ENCODE assay signal across 9 cellular contexts in genomic region chr15:41881925-41882688, GRCh38. TPM values are rescaled to one million over a fixed set of nuclear protein-coding genes. Genes with fewer than 3 reads are reported as not detected.
DNase-seq lines count a peak whose midpoint lies in the region; ATAC-seq and TF ChIP-seq lines count a peak whose summit lies in the region.
"Had no signal": no experiment of that assay in that cellular context is flagged by ENCODE, and none has a peak within 500 bp of the region (broad histone marks: within the 10 kb centered on the region; RNA-seq: fewer than 3 reads in every experiment).

No MANE protein-coding gene starts in this region.

- no peak overlapping the region for H3K18ac ChIP-seq in mesendoderm (ENCODE audit: low read length)

- peak overlapping the region; percentile 61 for H3K9ac ChIP-seq in mesendoderm (ENCODE audit: low read length)

- H3K4me3 Mint-ChIP-seq in activated CD4-positive, alpha-beta T cell treated with anti-CD3 and anti-CD28 coated beads, Interleukin-2, amount 10 ng/mL, durations not matched to agents 24 days and 14 days: no peak overlapping the region

- DNase-seq in activated CD4-positive, alpha-beta T cell treated with anti-CD3 and anti-CD28 coated beads, Interleukin-2, amount 10 ng/mL, durations not matched to agents 24 days and 14 days: peak; percentile 61
- no peak for DNase-seq in activated CD4-positive, alpha-beta T cell treated with anti-CD3 and anti-CD28 coated beads for 1 hour
- DNase-seq in epithelial cell of proximal tubule (ENCODE audit: low read depth) (no peak), mesendoderm (peak; percentile 32), transverse colon (peak; percentile 42), NCI-H2029 (lab: John Stamatoyannopoulos, UW) (no peak), NCI-H82 (lab: John Stamatoyannopoulos, UW) (no peak)

- peak overlapping the region; percentile 80 for H3K23ac ChIP-seq in mesendoderm (ENCODE audit: low read length)

- H2BK5ac ChIP-seq in mesendoderm (ENCODE audit: low read length): no peak overlapping the region

- no peaks in the 10 kb centered on the region for H3K9me3 Mint-ChIP-seq in activated CD4-positive, alpha-beta T cell treated with anti-CD3 and anti-CD28 coated beads, Interleukin-2, amount 10 ng/mL, durations not matched to agents 24 days and 14 days

- no CpG with 5 or more reads among the region's 81 CpGs for WGBS in mesendoderm (ENCODE audit: extremely low coverage, insufficient coverage, low lambda C conversion rate)
- WGBS in transverse colon (ENCODE audit: low coverage in 1 of 2), 2 donors: 25% methylated on average over 56 of the region's 81 CpGs; no CpG with 5 or more reads in 1 of the 2 donors

- no peaks in the 10 kb centered on the region for H3K79me2 ChIP-seq in mesendoderm (ENCODE audit: control insufficient read depth, insufficient read depth, low read length)

- peaks cover 6% of the 10 kb centered on the region for H3K4me1 Mint-ChIP-seq in activated CD4-positive, alpha-beta T cell treated with anti-CD3 and anti-CD28 coated beads, Interleukin-2, amount 10 ng/mL, durations not matched to agents 24 days and 14 days

- peak overlapping the region; percentile 84 for H3K4me2 ChIP-seq in mesendoderm (ENCODE audit: low read length)

- peaks cover 15% of the 10 kb centered on the region for H3K27me3 Mint-ChIP-seq in activated CD4-positive, alpha-beta T cell treated with anti-CD3 and anti-CD28 coated beads, Interleukin-2, amount 10 ng/mL, durations not matched to agents 24 days and 14 days

- in situ Hi-C loops in transverse colon (cut with MboI; ENCODE audit: low pct_ligation_motif_present in 1 of 4, low pct_unique_long_range_greater_than_20kb in 1 of 4, low sequenced_read_pairs in 3 of 4): no loop called here

- peak overlapping the region; percentile 85 for H3K56ac ChIP-seq in mesendoderm (ENCODE audit: low read length)

- H2BK120ac ChIP-seq in mesendoderm (ENCODE audit: low read depth, low read length): no peak overlapping the region

- H3K9me3 ChIP-seq in transverse colon: no peaks in the 10 kb centered on the region
- H3K9me3 ChIP-seq: neutrophil had no signal

- H3K36me3 ChIP-seq in mesendoderm (ENCODE audit: control insufficient read depth, insufficient read depth, low read length) (no peaks in the 10 kb centered on the region), transverse colon (no peaks in the 10 kb centered on the region)
- H3K36me3 ChIP-seq: neutrophil had no signal

- H3K27ac ChIP-seq in mesendoderm (ENCODE audit: low read depth, low read length) (no peak overlapping the region), transverse colon (no peak overlapping the region)
- H3K27ac ChIP-seq: neutrophil had no signal

- H2BK15ac ChIP-seq in mesendoderm (replicated peaks; ENCODE audit: low read depth): no peak overlapping the region

- no peak for TF ChIP-seq POLR2A in transverse colon (IDR thresholded peaks at IDR 0.05)

- no peak overlapping the region for H4K5ac ChIP-seq in mesendoderm (ENCODE audit: low read length)

- H3K4me3 ChIP-seq in epithelial cell of proximal tubule (ENCODE audit: low read depth, low read length) (peak overlapping the region; percentile 33), mesendoderm (ENCODE audit: low read length) (no peak overlapping the region), transverse colon (peak overlapping the region in 3 of 4 donors; percentile 9 to 42 (median 32))

- H4K8ac ChIP-seq in mesendoderm (ENCODE audit: low read depth, low read length): no peak overlapping the region

- intact Hi-C loops in activated CD4-positive, alpha-beta T cell treated with anti-CD3 and anti-CD28 coated beads, Interleukin-2, amount 10 ng/mL, durations not matched to agents 24 days and 14 days (cut with micrococcal nuclease): no loop called here
- intact Hi-C loops in transverse colon (cut with DNase I; ENCODE audit: low total_unique reads): no loop called here

- no peak for TF ChIP-seq CTCF in epithelial cell of proximal tubule (conservative IDR thresholded peaks at IDR 0.05; ENCODE audit: low read depth, low read length)
- TF ChIP-seq CTCF in transverse colon (IDR thresholded peaks at IDR 0.05): no peak

- H2AK5ac ChIP-seq in mesendoderm (ENCODE audit: low read length): no peak overlapping the region

- H3K4me1 ChIP-seq in mesendoderm (ENCODE audit: control insufficient read depth, low read depth, low read length) (no peaks in the 10 kb centered on the region), transverse colon (peaks cover 3 to 14% (median 13%) of the 10 kb centered on the region in 4 donors)

- no peak overlapping the region for H3K4ac ChIP-seq in mesendoderm (ENCODE audit: low read depth, low read length)

- H3K27ac Mint-ChIP-seq in activated CD4-positive, alpha-beta T cell treated with anti-CD3 and anti-CD28 coated beads, Interleukin-2, amount 10 ng/mL, durations not matched to agents 24 days and 14 days: no peak overlapping the region

- ATAC-seq in GM18520 (IDR thresholded peaks at IDR 0.05; ENCODE audit: unreplicated experiment): no peak

- H3K36me3 Mint-ChIP-seq in activated CD4-positive, alpha-beta T cell treated with anti-CD3 and anti-CD28 coated beads, Interleukin-2, amount 10 ng/mL, durations not matched to agents 24 days and 14 days (ENCODE audit: low read depth): peaks cover 3% of the 10 kb centered on the region

- no peaks in the 10 kb centered on the region for H3K79me1 ChIP-seq in mesendoderm (ENCODE audit: low read length)

- H3K27me3 ChIP-seq in mesendoderm (ENCODE audit: insufficient read depth, low read length, poor library complexity): peaks cover 6% of the 10 kb centered on the region
- H3K27me3 ChIP-seq in transverse colon: peaks cover 27% of the 10 kb centered on the region

- TF ChIP-seq EP300 in transverse colon (IDR thresholded peaks at IDR 0.05; ENCODE audit: low read depth): no peak

RNA-seq across cellular contexts. Expression of gene SPTBN5, which starts 11.7 kb away (rescaled TPM):
- total RNA-seq in activated CD4-positive, alpha-beta T cell treated with anti-CD3 and anti-CD28 coated beads, Interleukin-2, amount 10 ng/mL, durations not matched to agents 24 days and 14 days: 0.64 and 0.65 TPM in 2 replicates
- 0.51 and 0.63 TPM in 2 replicates for total RNA-seq in epithelial cell of proximal tubule
- 0.13 TPM for polyA plus RNA-seq in mesendoderm (2013, experiment 1 of 2)
- 0.15 TPM for polyA plus RNA-seq in mesendoderm (2013, experiment 2 of 2)
- total RNA-seq in transverse colon: 1 to 10 TPM in 2 of 4 donors, under 1 TPM in 2; 0.16 to 8.0 (median 1.1) TPM

RNA-seq across cellular contexts. Expression of gene PLA2G4B, which starts 43.5 kb away (rescaled TPM):
- total RNA-seq in activated CD4-positive, alpha-beta T cell treated with anti-CD3 and anti-CD28 coated beads, Interleukin-2, amount 10 ng/mL, durations not matched to agents 24 days and 14 days: 8.5 and 8.8 TPM in 2 replicates
- total RNA-seq in epithelial cell of proximal tubule (0.65 and 1.2 TPM in 2 replicates), transverse colon (1 to 10 TPM in 3 of 4 donors, not detected in 1; 1.6 to 5.2 (median 3.5) TPM)
- 4.7 TPM for polyA plus RNA-seq in mesendoderm (2013, experiment 1 of 2)
- 3.4 TPM for polyA plus RNA-seq in mesendoderm (2013, experiment 2 of 2)

RNA-seq across cellular contexts. Expression of gene JMJD7, which starts 54.2 kb away (rescaled TPM):
- total RNA-seq in activated CD4-positive, alpha-beta T cell treated with anti-CD3 and anti-CD28 coated beads, Interleukin-2, amount 10 ng/mL, durations not matched to agents 24 days and 14 days: 18.3 and 20.1 TPM in 2 replicates
- 6.6 and 10.4 TPM in 2 replicates for total RNA-seq in epithelial cell of proximal tubule
- polyA plus RNA-seq in mesendoderm (2013, experiment 1 of 2): 5.6 TPM
- 6.4 TPM for polyA plus RNA-seq in mesendoderm (2013, experiment 2 of 2)
- 10 to 100 TPM in 2 of 4 donors, 1 to 10 TPM in 2; 1.9 to 10.9 (median 7.6) TPM for total RNA-seq in transverse colon

Comparison
In these comparisons a context has a peak if more than half of its experiments do, and no peak if none do; other contexts are left out.
1. DNase-seq: peak in activated CD4-positive, alpha-beta T cell treated with anti-CD3 and anti-CD28 coated beads, Interleukin-2, amount 10 ng/mL, durations not matched to agents 24 days and 14 days (single experiment), mesendoderm (single experiment) and transverse colon (single experiment); none in activated CD4-positive, alpha-beta T cell treated with anti-CD3 and anti-CD28 coated beads for 1 hour (single experiment), epithelial cell of proximal tubule (single experiment), NCI-H2029 (single experiment) and NCI-H82 (single experiment).